In genomic region chr6:131946992-131947955, GRCh38 we compare ENCODE assay signal across 12 cellular contexts. TPM values are rescaled to one million over a fixed set of nuclear protein-coding genes. Genes with fewer than 3 reads are reported as not detected.
DNase-seq lines count a peak whose midpoint lies in the region; ATAC-seq, FAIRE-seq and TF ChIP-seq lines count a peak whose summit lies in the region.
"Had no signal": no experiment of that assay in that cellular context is flagged by ENCODE, and none has a peak within 500 bp of the region (broad histone marks: within the 10 kb centered on the region; RNA-seq: fewer than 3 reads in every experiment).

No MANE protein-coding gene starts in this region.

- peak; percentile 53 for DNase-seq in Daoy (ENCODE audit: low read depth)
- DNase-seq in SK-N-SH, result no peak
- peak; percentile 81 for DNase-seq in fibroblast of peridontal ligament (ENCODE audit: extremely low read depth)
- no peak for DNase-seq in psoas muscle
- no peak for DNase-seq in RCC 7860 (ENCODE audit: low spot score)
- no peak for DNase-seq in SHP77 treated with DMSO at 0.1 percent for 48 hours (lab: John Stamatoyannopoulos, UW)
- no peak for DNase-seq in NCI-H524 (lab: John Stamatoyannopoulos, UW)
- DNase-seq: CD4-positive, alpha-beta T cell; effector CD8-positive, alpha-beta T cell; NCI-H2081 treated with DMSO at 0.1 percent for 48 hours had no signal

- ATAC-seq in psoas muscle, result no peak
- no peak for ATAC-seq in HG03521 (IDR thresholded peaks at IDR 0.05; ENCODE audit: unreplicated experiment)

- H3K79me2 ChIP-seq in SK-N-SH (ENCODE audit: insufficient read depth), result peaks cover 37% of the 10 kb centered on the region; the same call in 1 of the 2 replicates

- H3K27ac ChIP-seq in SK-N-SH (ENCODE audit: low read depth in 2 of 2, low read length in 1 of 2), result peak overlapping the region in 1 of 2 experiments; percentile 97; a peak in 3 of 4 replicates
- no peak overlapping the region for H3K27ac ChIP-seq in psoas muscle

- intact Hi-C loops in psoas muscle (cut with DNase I), result no loop called here

- peak overlapping the region; percentile 81; the same call in 1 of the 2 replicates for H3K4me2 ChIP-seq in SK-N-SH

- TF ChIP-seq CTCF in SK-N-SH (IDR thresholded peaks at IDR 0.05), result no peak
- no peak for TF ChIP-seq CTCF in psoas muscle (IDR thresholded peaks at IDR 0.05)

- no peaks in the 10 kb centered on the region for H3K9me3 ChIP-seq in SK-N-SH
- no peaks in the 10 kb centered on the region for H3K9me3 ChIP-seq in psoas muscle

- no peak for TF ChIP-seq RAD21 in SK-N-SH (IDR thresholded peaks at IDR 0.05; ENCODE audit: low read length)

- H3K4me3 ChIP-seq in SK-N-SH (ENCODE audit: low read depth in 2 of 2, low read length in 1 of 2) (peak overlapping the region in 1 of 2 experiments; percentile 69; a peak in 1 of 4 replicates), psoas muscle (peak overlapping the region; percentile 70)

- H3K36me3 ChIP-seq in SK-N-SH (replicated peaks in 1 of 2; ENCODE audit: control insufficient read depth in 1 of 2, insufficient read depth in 2 of 2, low read length in 1 of 2) (peaks cover 12 to 24% of the 10 kb centered on the region in 2 experiments), psoas muscle (ENCODE audit: insufficient read depth in 1 of 2, low read depth in 1 of 2) (no peaks in the 10 kb centered on the region)

- FAIRE-seq in RCC 7860 (lab: Jason Lieb, UNC), result no peak

- WGBS in SK-N-SH (ENCODE audit: low lambda C conversion rate), result 33% methylated on average over 6 of the region's 6 CpGs
- 66 to 70% (median 69%) methylated on average over 6 of the region's 6 CpGs for WGBS in psoas muscle, 3 donors

- peaks cover 7 to 8% of the 10 kb centered on the region in 2 experiments; a peak in 3 of 4 replicates for H3K4me1 ChIP-seq in SK-N-SH (ENCODE audit: control insufficient read depth in 1 of 2, insufficient read depth in 2 of 2, low read depth in 1 of 2, low read length in 1 of 2)
- H3K4me1 ChIP-seq in psoas muscle, result no peaks in the 10 kb centered on the region

- H3K9ac ChIP-seq in SK-N-SH, result peak overlapping the region; percentile 98; the same call in 1 of the 2 replicates

- no peaks in the 10 kb centered on the region for H3K9me2 ChIP-seq in SK-N-SH

- no peak overlapping the region for H2AFZ ChIP-seq in SK-N-SH (ENCODE audit: low read depth)

- TF ChIP-seq EP300 in SK-N-SH (IDR thresholded peaks at IDR 0.05; ENCODE audit: borderline replicate concordance in 1 of 2, low read depth in 1 of 2, low read length in 1 of 2), result no peak

- POLR2A ChIA-PET in SK-N-SH (lab: Yijun Ruan, JAX), result no interaction called here

- H3K27me3 ChIP-seq in SK-N-SH (ENCODE audit: insufficient read depth) (no peaks in the 10 kb centered on the region), psoas muscle (ENCODE audit: insufficient read depth in 3 of 3, low read length in 2 of 3) (peaks cover 0 to 49% (median 0%) of the 10 kb centered on the region in 3 donors)

- H4K20me1 ChIP-seq in SK-N-SH (ENCODE audit: insufficient read depth), result peaks cover 26% of the 10 kb centered on the region

- H3F3A ChIP-seq in SK-N-SH (replicated peaks; ENCODE audit: insufficient read depth), result peaks cover 74% of the 10 kb centered on the region

- CTCF ChIA-PET in SK-N-SH (lab: Yijun Ruan, JAX), result no interaction called here

TF ChIP-seq in SK-N-SH, 30 proteins besides CTCF, POLR2A, EP300 and RAD21:
- TF ChIP-seq SIN3A (IDR thresholded peaks at IDR 0.05; ENCODE audit: borderline replicate concordance, low read depth, low read length) (peak; percentile 54; the same call in 1 of the 2 replicates), RFX5 (IDR thresholded peaks at IDR 0.05; ENCODE audit: low read length) (no peak), YY1 (IDR thresholded peaks at IDR 0.05; ENCODE audit: low read depth) (no peak), EZH2phosphoT487 (IDR thresholded peaks at IDR 0.05; ENCODE audit: borderline replicate concordance, low read depth) (no peak), USF1 (IDR thresholded peaks at IDR 0.05; ENCODE audit: borderline replicate concordance, low read depth) (no peak), TEAD4 (IDR thresholded peaks at IDR 0.05; ENCODE audit: borderline replicate concordance, insufficient read depth) (no peak), ZBTB33 (IDR thresholded peaks at IDR 0.05; ENCODE audit: borderline replicate concordance, low read depth) (peak; percentile 16; the same call in 1 of the 2 replicates), IRF3 (IDR thresholded peaks at IDR 0.05; ENCODE audit: low read depth, low read length) (no peak), RCOR1 (IDR thresholded peaks at IDR 0.05; ENCODE audit: low read length) (no peak), MAX (IDR thresholded peaks at IDR 0.05; ENCODE audit: low read depth) (no peak), FOXJ3 (CRISPR knock-in tag; IDR thresholded peaks at IDR 0.05) (no peak), ELF1 (IDR thresholded peaks at IDR 0.05) (no peak), NRF1 (IDR thresholded peaks at IDR 0.05; ENCODE audit: low read depth, low read length) (no peak), RXRA (IDR thresholded peaks at IDR 0.05; ENCODE audit: borderline replicate concordance, low read depth) (no peak), MXI1 (IDR thresholded peaks at IDR 0.05; ENCODE audit: low read depth, low read length) (no peak), PBX3 (IDR thresholded peaks at IDR 0.05) (peak; percentile 43), USF2 (IDR thresholded peaks at IDR 0.05; ENCODE audit: borderline replicate concordance, low read depth, low read length) (no peak), GATA2 (CRISPR knock-in tag; IDR thresholded peaks at IDR 0.05) (no peak), POLR2AphosphoS5 (IDR thresholded peaks at IDR 0.05; ENCODE audit: low read depth, low read length) (peak; percentile 68), FOSL2 (IDR thresholded peaks at IDR 0.05; ENCODE audit: borderline replicate concordance, low read depth) (no peak), TAF1 (IDR thresholded peaks at IDR 0.05; ENCODE audit: borderline replicate concordance, low read depth, low read length) (no peak; the same call in 1 of the 2 replicates), GABPA (IDR thresholded peaks at IDR 0.05; ENCODE audit: low read depth) (no peak)

RNA-seq across cellular contexts. Expression of gene CCN2, which starts 3.9 kb away (rescaled TPM):
- total RNA-seq in Daoy (2014; rRNA removed; shearing (Covaris generic)), result 82.6 and 86.6 TPM in 2 replicates
- 486 and 709 TPM in 2 replicates for polyA plus RNA-seq in SK-N-SH (2012; rRNA removed)
- 749 and 798 TPM in 2 replicates for polyA plus RNA-seq in SK-N-SH (2012; cell fraction: cytosol; rRNA removed)
- polyA plus RNA-seq in SK-N-SH (2012; cell fraction: nucleus; rRNA removed), result 877 and 1,310 TPM in 2 replicates
- 10 to 100 TPM; 14.1 to 25.0 (median 17.0) TPM for total RNA-seq in psoas muscle
- polyA plus RNA-seq in psoas muscle, result 10 to 100 TPM in 1 of 3 donors, 1 to 10 TPM in 2; 4.1 to 16.2 (median 5.8) TPM
- total RNA-seq: activated T-helper 1 cell treated with anti-CD3 and anti-CD28 coated beads, Interleukin-12 subunit alpha, Interleukin-12 subunit beta, Interleukin-2, Interleukin-4 antibody, amounts not matched to agents 30 ng/mL and 10 ng/mL and 1 ng/mL, durations not matched to agents 14 hours and 24 hours and 36 hours had no signal

Comparison
In these comparisons a context has a peak if more than half of its experiments do, and no peak if none do; other contexts are left out.
1. DNase-seq: peak in Daoy (single experiment) and fibroblast of peridontal ligament (single experiment); none in SK-N-SH (single experiment), psoas muscle (0 of 2), RCC 7860 (single experiment), SHP77 treated with DMSO at 0.1 percent for 48 hours (single experiment) and NCI-H524 (0 of 2).